In the genomic region with DNA sequence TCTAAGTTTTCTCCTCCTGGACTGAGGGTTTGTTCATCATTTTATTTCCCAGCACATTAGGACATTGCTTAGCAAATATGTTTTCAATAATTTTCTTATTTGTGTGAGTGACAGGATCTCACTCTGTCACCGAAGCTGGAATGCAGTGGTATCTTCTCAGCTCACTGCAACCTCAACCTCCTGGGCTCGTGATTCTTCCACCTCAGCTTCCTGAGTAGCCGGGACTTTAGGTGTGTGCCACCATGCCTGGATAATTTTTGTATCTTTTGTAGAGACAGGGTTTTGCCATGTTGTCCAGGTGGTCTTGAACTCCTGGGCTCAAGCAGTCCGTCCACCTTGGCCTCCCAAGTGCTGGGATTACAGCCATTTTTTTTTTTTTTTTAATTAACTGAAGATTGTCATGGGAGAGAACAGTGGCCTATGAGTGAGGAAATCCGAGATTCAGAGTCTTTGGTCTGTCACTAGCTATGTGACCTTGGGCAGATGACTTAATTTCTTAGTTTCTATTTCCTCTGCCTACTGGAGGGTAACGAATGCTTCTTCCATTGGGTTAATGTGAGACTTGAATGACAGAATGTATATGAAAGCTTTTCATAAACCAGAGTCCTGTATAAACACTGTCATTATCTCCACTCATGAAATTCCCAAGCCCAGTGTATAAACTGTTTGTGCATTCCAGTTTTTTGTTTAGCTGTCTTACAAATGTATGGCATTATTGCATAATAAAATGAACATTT, we compare ENCODE assay signal across 10 cellular contexts. TPM values are rescaled to one million over a fixed set of nuclear protein-coding genes. Genes with fewer than 3 reads are reported as not detected.
DNase-seq lines count a peak whose midpoint lies in the region; ATAC-seq lines count a peak whose summit lies in the region.
"Had no signal": no experiment of that assay in that cellular context is flagged by ENCODE, and none has a peak within 500 bp of the region (broad histone marks: within the 10 kb centered on the region; RNA-seq: fewer than 3 reads in every experiment).

No MANE protein-coding gene starts in this region.

- peak overlapping the region in 1 of 2 experiments; percentile 41 for H3K14ac ChIP-seq in mesenchymal stem cell (ENCODE audit: low read length in 2 of 2)

- DNase-seq in mesenchymal stem cell: peak; percentile 29
- DNase-seq in NCI-H2196 treated with DMSO at 0.1 percent for 48 hours (lab: John Stamatoyannopoulos, UW; ENCODE audit: unreplicated experiment): no peak
- DNase-seq in stimulated activated CD4-positive, alpha-beta T cell treated with anti-CD3 and anti-CD28 coated beads, Interleukin-12 subunit alpha, Interleukin-12 subunit beta, amount 100 ng/mL, for 4 hours: no peak
- DNase-seq in NCI-H748 (lab: John Stamatoyannopoulos, UW; ENCODE audit: unreplicated experiment): no peak
- no peak for DNase-seq in UCSD-AML1 (lab: John Stamatoyannopoulos, UW; ENCODE audit: unreplicated experiment)
- DNase-seq: NCI-H748 treated with DMSO at 0.1 percent for 48 hours, upper lobe of left lung had no signal

- peak; percentile 75 for ATAC-seq in GM18858 (IDR thresholded peaks at IDR 0.05; ENCODE audit: unreplicated experiment)
- peak; percentile 82 for ATAC-seq in GM21619 (IDR thresholded peaks at IDR 0.05; ENCODE audit: unreplicated experiment)
- ATAC-seq in HG03457 (IDR thresholded peaks at IDR 0.05; ENCODE audit: unreplicated experiment): peak; percentile 88

- no peak overlapping the region for H3K4ac ChIP-seq in mesenchymal stem cell (ENCODE audit: low read depth in 1 of 2, low read length in 2 of 2)

- H3K27ac ChIP-seq in mesenchymal stem cell (ENCODE audit: low read length, poor library complexity, severe bottlenecking): no peak overlapping the region
- H3K27ac ChIP-seq: upper lobe of left lung had no signal

- H2AK5ac ChIP-seq in mesenchymal stem cell (ENCODE audit: low read length, severe bottlenecking): peak overlapping the region; percentile 70

- peaks cover 9% of the 10 kb centered on the region for H3K79me1 ChIP-seq in mesenchymal stem cell (replicated peaks; ENCODE audit: low read length, poor library complexity, severe bottlenecking)

- no peak overlapping the region for H4K8ac ChIP-seq in mesenchymal stem cell (ENCODE audit: low read length)

- H3K4me1 ChIP-seq in mesenchymal stem cell (ENCODE audit: control insufficient read depth, insufficient read depth, low read depth, low read length): peaks cover 12% of the 10 kb centered on the region

- no peak overlapping the region for H4K91ac ChIP-seq in mesenchymal stem cell (ENCODE audit: low read length)

- no peaks in the 10 kb centered on the region for H3K36me3 ChIP-seq in mesenchymal stem cell (ENCODE audit: control insufficient read depth in 1 of 2, insufficient read depth in 2 of 2, low read depth in 1 of 2, low read length in 2 of 2)
- H3K36me3 ChIP-seq: upper lobe of left lung had no signal

- no peaks in the 10 kb centered on the region for H3K9me3 ChIP-seq in mesenchymal stem cell (ENCODE audit: control insufficient read depth, low read length)
- H3K9me3 ChIP-seq: upper lobe of left lung had no signal

- H2AFZ ChIP-seq in mesenchymal stem cell (ENCODE audit: low read depth, low read length): no peak overlapping the region

- no peak overlapping the region for H2BK15ac ChIP-seq in mesenchymal stem cell (ENCODE audit: low read depth, poor library complexity, severe bottlenecking)

- H3K27me3 ChIP-seq in mesenchymal stem cell (ENCODE audit: control insufficient read depth in 1 of 2, insufficient read depth in 1 of 2, low read length in 2 of 2): no peaks in the 10 kb centered on the region
- H3K27me3 ChIP-seq: upper lobe of left lung had no signal

- no peak overlapping the region for H3K18ac ChIP-seq in mesenchymal stem cell (ENCODE audit: low read depth in 1 of 2, low read length in 2 of 2)

- H2BK12ac ChIP-seq in mesenchymal stem cell (ENCODE audit: low read length in 2 of 2): no peak overlapping the region

- H2BK120ac ChIP-seq in mesenchymal stem cell (ENCODE audit: low read depth, low read length): no peak overlapping the region

- H3K9ac ChIP-seq in mesenchymal stem cell (ENCODE audit: low read length): no peak overlapping the region

- no peak overlapping the region for H3K4me3 ChIP-seq in mesenchymal stem cell (ENCODE audit: insufficient read depth in 1 of 2, low read depth in 1 of 2, low read length in 2 of 2)
- H3K4me3 ChIP-seq: upper lobe of left lung had no signal

- no peak overlapping the region for H3K4me2 ChIP-seq in mesenchymal stem cell (ENCODE audit: low read length, poor library complexity, severe bottlenecking)

- H2BK5ac ChIP-seq in mesenchymal stem cell (ENCODE audit: low read depth, low read length, poor library complexity, severe bottlenecking): no peak overlapping the region

- 86% methylated on average over 5 of the region's 6 CpGs for WGBS in mesenchymal stem cell

- no peak overlapping the region for H3K23ac ChIP-seq in mesenchymal stem cell (ENCODE audit: low read length in 2 of 2)

RNA-seq across cellular contexts. Expression of a gene that starts 23.9 kb away (rescaled TPM):
- 11.2 TPM for polyA plus RNA-seq in mesenchymal stem cell (2013, experiment 1 of 2)
- polyA plus RNA-seq in mesenchymal stem cell (2013, experiment 2 of 2): 11.7 TPM
